In the genomic region with DNA sequence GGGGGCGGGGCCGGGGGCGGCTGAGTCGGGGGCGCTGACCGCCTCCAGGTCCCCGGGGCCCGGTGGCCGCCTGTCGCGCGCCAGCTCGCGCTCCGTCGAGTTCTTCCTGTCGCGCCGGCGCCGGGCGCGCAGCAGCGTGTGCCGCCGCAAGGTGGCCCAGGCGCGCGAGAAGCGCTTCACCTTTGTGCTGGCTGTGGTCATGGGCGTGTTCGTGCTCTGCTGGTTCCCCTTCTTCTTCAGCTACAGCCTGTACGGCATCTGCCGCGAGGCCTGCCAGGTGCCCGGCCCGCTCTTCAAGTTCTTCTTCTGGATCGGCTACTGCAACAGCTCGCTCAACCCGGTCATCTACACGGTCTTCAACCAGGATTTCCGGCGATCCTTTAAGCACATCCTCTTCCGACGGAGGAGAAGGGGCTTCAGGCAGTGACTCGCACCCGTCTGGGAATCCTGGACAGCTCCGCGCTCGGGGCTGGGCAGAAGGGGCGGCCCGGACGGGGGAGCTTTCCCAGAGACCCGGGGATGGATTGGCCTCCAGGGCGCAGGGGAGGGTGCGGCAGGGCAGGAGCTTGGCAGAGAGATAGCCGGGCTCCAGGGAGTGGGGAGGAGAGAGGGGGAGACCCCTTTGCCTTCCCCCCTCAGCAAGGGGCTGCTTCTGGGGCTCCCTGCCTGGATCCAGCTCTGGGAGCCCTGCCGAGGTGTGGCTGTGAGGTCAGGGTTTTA, we compare ENCODE assay signal across 8 cellular contexts. TPM values are rescaled to one million over a fixed set of nuclear protein-coding genes. Genes with fewer than 3 reads are reported as not detected.
A peak's percentile ranks its signal among the peaks of the same experiment; 100 is the strongest.
DNase-seq lines count a peak whose midpoint lies in the region; ATAC-seq and TF ChIP-seq lines count a peak whose summit lies in the region.

No MANE protein-coding gene starts in this region.

- TF ChIP-seq EP300 in transverse colon (IDR thresholded peaks at IDR 0.05; ENCODE audit: low read depth) = no peak

- H3K4me3 ChIP-seq in heart right ventricle = peak overlapping the region in 3 of 10 donors; percentile 8 to 16 (median 15)
- no peak overlapping the region for H3K4me3 ChIP-seq in transverse colon
- H3K4me3 ChIP-seq in A673 (ENCODE audit: low read depth, low read length, poor library complexity, severe bottlenecking) = no peak overlapping the region

- ATAC-seq in heart right ventricle (no peak), GM21515 (IDR thresholded peaks at IDR 0.05; ENCODE audit: unreplicated experiment) (no peak)

- CTCF ChIA-PET in A673 (lab: Charles Lee) = interaction anchor here (1.1 kb wide), 1 partner anchor 16 kb away, joined by 4 read pairs; no protein-coding TSS in a partner anchor

- no peaks in the 10 kb centered on the region for H3K9me3 Mint-ChIP-seq in activated naive CD8-positive, alpha-beta T cell (ENCODE audit: low read depth)

- H3K27ac Mint-ChIP-seq in activated naive CD8-positive, alpha-beta T cell = peak overlapping the region; percentile 46

- H3K36me3 ChIP-seq in heart right ventricle = no peaks in the 10 kb centered on the region
- no peaks in the 10 kb centered on the region for H3K36me3 ChIP-seq in transverse colon
- no peaks in the 10 kb centered on the region for H3K36me3 ChIP-seq in A673 (ENCODE audit: insufficient read depth, low read length, poor library complexity, severe bottlenecking)

- 10 to 12% methylated on average over 56 to 58 of the region's 58 CpGs for WGBS in heart right ventricle, 2 donors
- 26% methylated on average over 34 of the region's 58 CpGs; no CpG with 5 or more reads in 1 of the 2 donors for WGBS in transverse colon (ENCODE audit: low coverage in 1 of 2), 2 donors

- H3K27me3 ChIP-seq in heart right ventricle = peaks cover 0 to 82% (median 71%) of the 10 kb centered on the region in 7 donors
- H3K27me3 ChIP-seq in transverse colon = peaks cover 66% of the 10 kb centered on the region
- H3K27me3 ChIP-seq in A673 (replicated peaks; ENCODE audit: insufficient read depth, low read depth, low read length, poor library complexity) = peaks cover 19% of the 10 kb centered on the region

- H3K4me1 ChIP-seq in heart right ventricle (peaks cover 0 to 11% (median 5%) of the 10 kb centered on the region in 9 donors), transverse colon (peaks cover 0 to 8% (median 4%) of the 10 kb centered on the region in 4 donors), A673 (ENCODE audit: insufficient read depth, low read length, poor library complexity, severe bottlenecking) (peaks cover 8% of the 10 kb centered on the region)

- H3K4me1 Mint-ChIP-seq in activated naive CD8-positive, alpha-beta T cell (ENCODE audit: low read depth) = peaks cover 4% of the 10 kb centered on the region

- TF ChIP-seq POLR2A in transverse colon (IDR thresholded peaks at IDR 0.05) = no peak

- H3K4me3 Mint-ChIP-seq in activated naive CD8-positive, alpha-beta T cell = peak overlapping the region; percentile 51

- peaks cover 8% of the 10 kb centered on the region for H3K27me3 Mint-ChIP-seq in activated naive CD8-positive, alpha-beta T cell

- POLR2A ChIA-PET in A673 (lab: Charles Lee; ENCODE audit: low non-redundant PET) = interaction anchor here (0.5 kb wide), 1 partner anchor 36 kb away, joined by 14 read pairs; no protein-coding TSS in a partner anchor

- DNase-seq in heart right ventricle = no peak
- DNase-seq in cardiac septum (ENCODE audit: low spot score) = no peak
- peak; percentile 77 for DNase-seq in islet precursor cell
- peak; percentile 15 for DNase-seq in transverse colon
- no peak for DNase-seq in A673 (ENCODE audit: low spot score)
- DNase-seq in AG20443 (ENCODE audit: low spot score) = no peak

- no peaks in the 10 kb centered on the region for H3K36me3 Mint-ChIP-seq in activated naive CD8-positive, alpha-beta T cell

- BruUV-seq in A673 (replicated peaks; lab: Mats Ljungman, UMichigan) = no TSS peak

- TF ChIP-seq CTCF in heart right ventricle (IDR thresholded peaks at IDR 0.05) (peak in 6 of 9 donors; percentile 11 to 41 (median 22)), transverse colon (IDR thresholded peaks at IDR 0.05) (peak in 1 of 5 experiments; percentile 14), A673 (conservative IDR thresholded peaks at IDR 0.05; ENCODE audit: low read depth, low read length) (no peak)

- no peak overlapping the region for H3K27ac ChIP-seq in heart right ventricle
- no peak overlapping the region for H3K27ac ChIP-seq in transverse colon
- no peak overlapping the region for H3K27ac ChIP-seq in A673 (ENCODE audit: low read depth, low read length, poor library complexity, severe bottlenecking)

- intact Hi-C loops in heart right ventricle (cut with DNase I) (loop anchor here in 3 of 10 donors (5.0 to 10.0 kb wide), 3 partner anchors 107 to 483 kb away; no protein-coding TSS in a partner anchor), cardiac septum (cut with DNase I) (loop anchor here (5.0 kb wide), 2 partner anchors 110 to 660 kb away; no protein-coding TSS in a partner anchor), transverse colon (cut with DNase I; ENCODE audit: low total_unique reads) (no loop called here), A673 (cut with micrococcal nuclease; ENCODE audit: unreplicated experiment) (no loop called here)

- in situ Hi-C loops in transverse colon (cut with MboI; ENCODE audit: low pct_ligation_motif_present in 1 of 4, low pct_unique_long_range_greater_than_20kb in 1 of 4, low sequenced_read_pairs in 3 of 4) = no loop called here

- H3K9me3 ChIP-seq in heart right ventricle = no peaks in the 10 kb centered on the region
- H3K9me3 ChIP-seq in transverse colon = no peaks in the 10 kb centered on the region
- H3K9me3 ChIP-seq in A673 (ENCODE audit: low read depth, low read length, poor library complexity, severe bottlenecking) = no peaks in the 10 kb centered on the region

RNA-seq across cellular contexts. Expression of gene ADRA2C, which starts 1.5 kb away (rescaled TPM):
- total RNA-seq in heart right ventricle (1 to 10 TPM; 2.8 to 8.8 (median 5.1) TPM), cardiac septum (5.4 TPM), transverse colon (1 to 10 TPM in 2 of 4 donors, under 1 TPM in 1, not detected in 1; 0.96 to 1.6 (median 1.1) TPM), A673 (2021) (14.8 and 16.7 TPM in 2 replicates)
- polyA plus RNA-seq in heart right ventricle = 1 to 10 TPM; 5.9 to 7.3 TPM

Comparison
In these comparisons a context has a peak if more than half of its experiments do, and no peak if none do; other contexts are left out.
1. DNase-seq: peak in islet precursor cell (single experiment) and transverse colon (single experiment); none in heart right ventricle (0 of 2), cardiac septum (single experiment), A673 (single experiment) and AG20443 (single experiment).